In genomic region chr17:49971199-49971847, GRCh38 we compare ENCODE assay signal across 14 cellular contexts. TPM values are rescaled to one million over a fixed set of nuclear protein-coding genes. Genes with fewer than 3 reads are reported as not detected.
A peak's percentile ranks its signal among the peaks of the same experiment; 100 is the strongest.
DNase-seq lines count a peak whose midpoint lies in the region; ATAC-seq, FAIRE-seq and TF ChIP-seq lines count a peak whose summit lies in the region.
"Had no signal": no experiment of that assay in that cellular context is flagged by ENCODE, and none has a peak within 500 bp of the region (broad histone marks: within the 10 kb centered on the region; RNA-seq: fewer than 3 reads in every experiment).

No MANE protein-coding gene starts in this region.

- H3K4me1 Mint-ChIP-seq in activated naive CD4-positive, alpha-beta T cell treated with anti-CD3 and anti-CD28 coated beads, Interleukin-2, amount 10 ng/mL, durations not matched to agents 7 days and 5 days, result peaks cover 25% of the 10 kb centered on the region
- H3K4me1 Mint-ChIP-seq in activated naive CD4-positive, alpha-beta T cell treated with anti-CD3 and anti-CD28 coated beads for 36 hours (ENCODE audit: low read depth), result peaks cover 25% of the 10 kb centered on the region
- H3K4me1 Mint-ChIP-seq in activated T-helper 1 cell treated with anti-CD3 and anti-CD28 coated beads, Interleukin-12 subunit alpha, Interleukin-12 subunit beta, Interleukin-2, Interleukin-4 antibody, amounts not matched to agents 30 ng/mL and 10 ng/mL and 1 ng/mL, durations not matched to agents 14 hours and 24 hours and 36 hours (ENCODE audit: low read depth), result peaks cover 7% of the 10 kb centered on the region

- H4K20me1 ChIP-seq in keratinocyte (ENCODE audit: control insufficient read depth, extremely low read depth, insufficient read depth, low read length), result no peaks in the 10 kb centered on the region

- peaks cover 99% of the 10 kb centered on the region for H3K27me3 Mint-ChIP-seq in activated naive CD4-positive, alpha-beta T cell treated with anti-CD3 and anti-CD28 coated beads, Interleukin-2, amount 10 ng/mL, durations not matched to agents 7 days and 5 days
- H3K27me3 Mint-ChIP-seq in activated naive CD4-positive, alpha-beta T cell treated with anti-CD3 and anti-CD28 coated beads for 36 hours (ENCODE audit: low read depth), result peaks cover 60% of the 10 kb centered on the region
- peaks cover 87% of the 10 kb centered on the region for H3K27me3 Mint-ChIP-seq in activated T-helper 1 cell treated with anti-CD3 and anti-CD28 coated beads, Interleukin-12 subunit alpha, Interleukin-12 subunit beta, Interleukin-2, Interleukin-4 antibody, amounts not matched to agents 30 ng/mL and 10 ng/mL and 1 ng/mL, durations not matched to agents 14 hours and 24 hours and 36 hours (ENCODE audit: insufficient read depth)

- no peak for ATAC-seq in HG03280 (IDR thresholded peaks at IDR 0.05; ENCODE audit: unreplicated experiment)
- ATAC-seq: left ventricle myocardium superior had no signal

- H3K4me1 ChIP-seq in keratinocyte (ENCODE audit: control insufficient read depth, extremely low read depth, insufficient read depth, low read length), result peaks cover 17% of the 10 kb centered on the region
- peaks cover 30% of the 10 kb centered on the region for H3K4me1 ChIP-seq in skeletal muscle satellite cell (ENCODE audit: control insufficient read depth, insufficient read depth, low read length)
- H3K4me1 ChIP-seq in SJCRH30, result peaks cover 6% of the 10 kb centered on the region

- H3K27me3 ChIP-seq in keratinocyte (ENCODE audit: control insufficient read depth, extremely low read depth, insufficient read depth, low read length) (peaks cover 73% of the 10 kb centered on the region), skeletal muscle satellite cell (ENCODE audit: control insufficient read depth, insufficient read depth, low read length) (peaks cover 96% of the 10 kb centered on the region), SJCRH30 (no peaks in the 10 kb centered on the region; the same call in none of the 2 replicates)

- no peaks in the 10 kb centered on the region for H3K36me3 Mint-ChIP-seq in activated naive CD4-positive, alpha-beta T cell treated with anti-CD3 and anti-CD28 coated beads, Interleukin-2, amount 10 ng/mL, durations not matched to agents 7 days and 5 days
- no peaks in the 10 kb centered on the region for H3K36me3 Mint-ChIP-seq in activated naive CD4-positive, alpha-beta T cell treated with anti-CD3 and anti-CD28 coated beads for 36 hours (ENCODE audit: low read depth)
- peaks cover 3% of the 10 kb centered on the region for H3K36me3 Mint-ChIP-seq in activated T-helper 1 cell treated with anti-CD3 and anti-CD28 coated beads, Interleukin-12 subunit alpha, Interleukin-12 subunit beta, Interleukin-2, Interleukin-4 antibody, amounts not matched to agents 30 ng/mL and 10 ng/mL and 1 ng/mL, durations not matched to agents 14 hours and 24 hours and 36 hours (ENCODE audit: low read depth)

- no peaks in the 10 kb centered on the region for H3K36me3 ChIP-seq in keratinocyte (ENCODE audit: control insufficient read depth in 2 of 2, extremely low read depth in 1 of 2, insufficient read depth in 2 of 2, low read length in 2 of 2)
- no peaks in the 10 kb centered on the region for H3K36me3 ChIP-seq in skeletal muscle satellite cell (ENCODE audit: insufficient read depth, low read length)
- no peaks in the 10 kb centered on the region for H3K36me3 ChIP-seq in SJCRH30

- no peak overlapping the region for H3K4me3 Mint-ChIP-seq in activated naive CD4-positive, alpha-beta T cell treated with anti-CD3 and anti-CD28 coated beads, Interleukin-2, amount 10 ng/mL, durations not matched to agents 7 days and 5 days
- H3K4me3 Mint-ChIP-seq in activated naive CD4-positive, alpha-beta T cell treated with anti-CD3 and anti-CD28 coated beads for 36 hours, result no peak overlapping the region
- H3K4me3 Mint-ChIP-seq in activated T-helper 1 cell treated with anti-CD3 and anti-CD28 coated beads, Interleukin-12 subunit alpha, Interleukin-12 subunit beta, Interleukin-2, Interleukin-4 antibody, amounts not matched to agents 30 ng/mL and 10 ng/mL and 1 ng/mL, durations not matched to agents 14 hours and 24 hours and 36 hours, result peak overlapping the region; percentile 15

- no peak for FAIRE-seq in keratinocyte (lab: Jason Lieb, UNC)
- FAIRE-seq: colon, D721Med had no signal

- H3K9me1 ChIP-seq in keratinocyte (ENCODE audit: control insufficient read depth, extremely low read depth, insufficient read depth, low read length), result peaks cover 2% of the 10 kb centered on the region

- H3K9me3 ChIP-seq in keratinocyte (ENCODE audit: control insufficient read depth, low read depth, low read length) (no peaks in the 10 kb centered on the region), skeletal muscle satellite cell (replicated peaks; ENCODE audit: low read length) (no peaks in the 10 kb centered on the region), SJCRH30 (replicated peaks) (no peaks in the 10 kb centered on the region)

- no peak overlapping the region for H3K9ac ChIP-seq in keratinocyte (ENCODE audit: control insufficient read depth, extremely low read depth, insufficient read depth, low read length)
- H3K9ac ChIP-seq in skeletal muscle satellite cell (ENCODE audit: low read depth, low read length), result no peak overlapping the region

- H3K27ac ChIP-seq in keratinocyte (ENCODE audit: control insufficient read depth, insufficient read depth, low read length), result no peak overlapping the region
- H3K27ac ChIP-seq in SJCRH30, result no peak overlapping the region

- H3K4me3 ChIP-seq in keratinocyte (ENCODE audit: control insufficient read depth in 2 of 3, extremely low read depth in 1 of 3, insufficient read depth in 2 of 3, low read depth in 1 of 3, low read length in 3 of 3), result no peak overlapping the region
- H3K4me3 ChIP-seq in skeletal muscle satellite cell (ENCODE audit: low read length), result peak overlapping the region; percentile 51
- H3K4me3 ChIP-seq in SJCRH30, result no peak overlapping the region

- H3K27ac Mint-ChIP-seq in activated naive CD4-positive, alpha-beta T cell treated with anti-CD3 and anti-CD28 coated beads, Interleukin-2, amount 10 ng/mL, durations not matched to agents 7 days and 5 days, result peak overlapping the region; percentile 43
- H3K27ac Mint-ChIP-seq in activated naive CD4-positive, alpha-beta T cell treated with anti-CD3 and anti-CD28 coated beads for 36 hours, result no peak overlapping the region
- H3K27ac Mint-ChIP-seq in activated T-helper 1 cell treated with anti-CD3 and anti-CD28 coated beads, Interleukin-12 subunit alpha, Interleukin-12 subunit beta, Interleukin-2, Interleukin-4 antibody, amounts not matched to agents 30 ng/mL and 10 ng/mL and 1 ng/mL, durations not matched to agents 14 hours and 24 hours and 36 hours, result peak overlapping the region; percentile 55

- H2AFZ ChIP-seq in keratinocyte (ENCODE audit: control insufficient read depth, low read length), result no peak overlapping the region

- CTCF ChIA-PET in activated naive CD4-positive, alpha-beta T cell treated with anti-CD3 and anti-CD28 coated beads, Interleukin-2, amount 10 ng/mL, durations not matched to agents 7 days and 5 days (lab: Charles Lee), result interaction anchor here (1.0 to 1.1 kb wide), 2 partner anchors 19 to 27 kb away, joined by 3 to 4 read pairs; no protein-coding TSS in a partner anchor
- CTCF ChIA-PET in activated naive CD4-positive, alpha-beta T cell treated with anti-CD3 and anti-CD28 coated beads for 36 hours (lab: Charles Lee), result interaction anchor here (1.1 to 1.2 kb wide), 2 partner anchors 26 to 27 kb away, joined by 3 to 4 read pairs; no protein-coding TSS in a partner anchor

- no peaks in the 10 kb centered on the region for H3K9me3 Mint-ChIP-seq in activated naive CD4-positive, alpha-beta T cell treated with anti-CD3 and anti-CD28 coated beads, Interleukin-2, amount 10 ng/mL, durations not matched to agents 7 days and 5 days
- no peaks in the 10 kb centered on the region for H3K9me3 Mint-ChIP-seq in activated naive CD4-positive, alpha-beta T cell treated with anti-CD3 and anti-CD28 coated beads for 36 hours
- no peaks in the 10 kb centered on the region for H3K9me3 Mint-ChIP-seq in activated T-helper 1 cell treated with anti-CD3 and anti-CD28 coated beads, Interleukin-12 subunit alpha, Interleukin-12 subunit beta, Interleukin-2, Interleukin-4 antibody, amounts not matched to agents 30 ng/mL and 10 ng/mL and 1 ng/mL, durations not matched to agents 14 hours and 24 hours and 36 hours

- intact Hi-C loops in activated naive CD4-positive, alpha-beta T cell treated with anti-CD3 and anti-CD28 coated beads for 36 hours (cut with micrococcal nuclease), result no loop called here
- intact Hi-C loops in activated T-helper 1 cell treated with anti-CD3 and anti-CD28 coated beads, Interleukin-12 subunit alpha, Interleukin-12 subunit beta, Interleukin-2, Interleukin-4 antibody, amounts not matched to agents 30 ng/mL and 10 ng/mL and 1 ng/mL, durations not matched to agents 14 hours and 24 hours and 36 hours (cut with micrococcal nuclease), result loop anchor here (5.0 kb wide), 1 partner anchor 474 kb away; the partner anchor contains the start of gene NGFR
- intact Hi-C loops in posterior vena cava (cut with DNase I), result no loop called here

- no peak for DNase-seq in activated naive CD4-positive, alpha-beta T cell treated with anti-CD3 and anti-CD28 coated beads, Interleukin-2, amount 10 ng/mL, durations not matched to agents 7 days and 5 days
- no peak for DNase-seq in activated naive CD4-positive, alpha-beta T cell treated with anti-CD3 and anti-CD28 coated beads for 36 hours
- DNase-seq in activated T-helper 1 cell treated with anti-CD3 and anti-CD28 coated beads, Interleukin-12 subunit alpha, Interleukin-12 subunit beta, Interleukin-2, Interleukin-4 antibody, amounts not matched to agents 30 ng/mL and 10 ng/mL and 1 ng/mL, durations not matched to agents 14 hours and 24 hours and 36 hours (ENCODE audit: low spot score), result no peak
- DNase-seq in keratinocyte (ENCODE audit: low read depth, low spot score), result no peak
- DNase-seq in posterior vena cava (ENCODE audit: low spot score), result no peak
- DNase-seq in SJCRH30, result no peak
- DNase-seq: ACHN, hippocampal formation, left ventricle myocardium superior had no signal

- dilution Hi-C loops in keratinocyte (cut with MboI; ENCODE audit: extremely low pct_ligation_motif_present, low sequenced_read_pairs), result no loop called here

- no peak for TF ChIP-seq CTCF in keratinocyte (optimal IDR thresholded peaks at IDR 0.05 in 1 of 3, IDR thresholded peaks at IDR 0.05 in 1 of 3, conservative IDR thresholded peaks at IDR 0.05 in 1 of 3; ENCODE audit: extremely low read depth in 1 of 3, insufficient read depth in 2 of 3, low read length in 3 of 3)

- H3K4me2 ChIP-seq in keratinocyte (ENCODE audit: control insufficient read depth, extremely low read depth, insufficient read depth, low read depth, low read length) (peak overlapping the region; percentile 39), skeletal muscle satellite cell (ENCODE audit: low read length) (peak overlapping the region; percentile 78)

- no peaks in the 10 kb centered on the region for H3K79me2 ChIP-seq in keratinocyte (ENCODE audit: control insufficient read depth, insufficient read depth, low read length)

RNA-seq across cellular contexts. Expression of gene DLX4, which starts 2.3 kb away (rescaled TPM):
- total RNA-seq in activated naive CD4-positive, alpha-beta T cell treated with anti-CD3 and anti-CD28 coated beads for 36 hours, result under 1 TPM; 0.67 to 0.81 TPM
- total RNA-seq in activated T-helper 1 cell treated with anti-CD3 and anti-CD28 coated beads, Interleukin-12 subunit alpha, Interleukin-12 subunit beta, Interleukin-2, Interleukin-4 antibody, amounts not matched to agents 30 ng/mL and 10 ng/mL and 1 ng/mL, durations not matched to agents 14 hours and 24 hours and 36 hours, result 0.20 TPM in 1 of 2 replicates, not detected in the other
- polyA plus RNA-seq in keratinocyte, result 0.10 to 0.22 TPM (median 0.18 TPM) in 3 replicates
- polyA plus RNA-seq in keratinocyte (2011; ENCODE audit: low read depth), result 0.42 TPM
- 0.31 and 0.34 TPM in 2 replicates for polyA plus RNA-seq in keratinocyte (2011; cell fraction: cytosol; rRNA removed)
- polyA plus RNA-seq in keratinocyte (2011; cell fraction: nucleus; rRNA removed), result 0.32 and 0.77 TPM in 2 replicates
- polyA plus RNA-seq in keratinocyte (2012; ENCODE audit: low replicate concordance), result 0.30 and 0.49 TPM in 2 replicates
- 0.10 to 1.4 TPM (median 0.23 TPM) in 3 replicates for polyA minus RNA-seq in keratinocyte
- 1.7 TPM for polyA minus RNA-seq in keratinocyte (2011; cell fraction: cytosol; rRNA and poly(A)+ RNA removed)
- polyA minus RNA-seq in keratinocyte (2011; cell fraction: nucleus; rRNA and poly(A)+ RNA removed), result 0.62 TPM in 1 of 2 replicates, not detected in the other
- not detected in 2 replicates for total RNA-seq in skeletal muscle satellite cell (2012; rRNA removed)
- under 1 TPM in 1 of 2 donors, not detected in 1; 0.19 TPM for total RNA-seq in posterior vena cava
- 0.10 and 0.34 TPM in 2 replicates for total RNA-seq in SJCRH30 (2014; rRNA removed; shearing (Covaris generic))
- total RNA-seq: left ventricle myocardium superior, temporal lobe had no signal

RNA-seq across cellular contexts. Expression of gene DLX3, which starts 23.7 kb away (rescaled TPM):
- total RNA-seq in activated naive CD4-positive, alpha-beta T cell treated with anti-CD3 and anti-CD28 coated beads for 36 hours, result not detected
- not detected in 2 replicates for total RNA-seq in activated T-helper 1 cell treated with anti-CD3 and anti-CD28 coated beads, Interleukin-12 subunit alpha, Interleukin-12 subunit beta, Interleukin-2, Interleukin-4 antibody, amounts not matched to agents 30 ng/mL and 10 ng/mL and 1 ng/mL, durations not matched to agents 14 hours and 24 hours and 36 hours
- polyA plus RNA-seq in keratinocyte, result 0.62 to 0.81 TPM (median 0.72 TPM) in 3 replicates
- polyA plus RNA-seq in keratinocyte (2011; ENCODE audit: low read depth), result 8.7 TPM
- polyA plus RNA-seq in keratinocyte (2011; cell fraction: cytosol; rRNA removed), result 0.97 and 1.3 TPM in 2 replicates
- 2.3 and 3.3 TPM in 2 replicates for polyA plus RNA-seq in keratinocyte (2011; cell fraction: nucleus; rRNA removed)
- 1.6 and 17.5 TPM in 2 replicates for polyA plus RNA-seq in keratinocyte (2012; ENCODE audit: low replicate concordance)
- 0.64 to 1.8 TPM (median 1.0 TPM) in 3 replicates for polyA minus RNA-seq in keratinocyte
- polyA minus RNA-seq in keratinocyte (2011; cell fraction: cytosol; rRNA and poly(A)+ RNA removed), result 2.1 TPM
- 1.1 and 1.3 TPM in 2 replicates for polyA minus RNA-seq in keratinocyte (2011; cell fraction: nucleus; rRNA and poly(A)+ RNA removed)
- under 0.01 TPM in 1 of 2 replicates, not detected in the other for total RNA-seq in skeletal muscle satellite cell (2012; rRNA removed)
- total RNA-seq in posterior vena cava, result under 1 TPM in 1 of 2 donors, not detected in 1; 0.23 TPM
- total RNA-seq in SJCRH30 (2014; rRNA removed; shearing (Covaris generic)), result not detected in 2 replicates
- total RNA-seq: left ventricle myocardium superior had no signal
